In genomic region chr4:3345384-3345783, GRCh38 we compare ENCODE assay signal across 19 cellular contexts.
"Had no signal": no experiment of that assay in that cellular context is flagged by ENCODE, and none has a peak within 500 bp of the region (broad histone marks: within the 10 kb centered on the region; RNA-seq: fewer than 3 reads in every experiment).

No MANE protein-coding gene starts in this region.

- H3K4me1 ChIP-seq: uterus had no signal

- H3K27me3 ChIP-seq: esophagus squamous epithelium, pancreas, right lobe of liver, tibial nerve, upper lobe of left lung, uterus had no signal

- H3K4me3 ChIP-seq: coronary artery, esophagus squamous epithelium, left ventricle myocardium inferior, lower lobe of right lung, pancreas, right lobe of liver, thoracic aorta, tibial nerve, upper lobe of left lung, uterus had no signal

- H3K27me3 Mint-ChIP-seq: stimulated activated naive B cell treated with anti-CD40 and anti-IgM and Interleukin-4, amounts not matched to agents 10 μg/mL and 1 μg/mL and 100 μg/mL, for 72 hours; stimulated activated naive CD8-positive, alpha-beta T cell treated with anti-CD3 and anti-CD28 coated beads, Interleukin-15, Interleukin-2, amounts not matched to agents 100 ng/mL and 50 ng/mL, for 24 hours had no signal

- H3K9me3 Mint-ChIP-seq: immature natural killer cell; nephron progenitor cell; stimulated activated naive B cell treated with anti-CD40 and anti-IgM and Interleukin-4, amounts not matched to agents 10 μg/mL and 1 μg/mL and 100 μg/mL, for 72 hours; stimulated activated naive CD8-positive, alpha-beta T cell treated with anti-CD3 and anti-CD28 coated beads, Interleukin-15, Interleukin-2, amounts not matched to agents 100 ng/mL and 50 ng/mL, for 24 hours had no signal

- DNase-seq: esophagus squamous epithelium, islet precursor cell, left colon, left ventricle myocardium inferior, lower lobe of right lung, occipital lobe, retina, upper lobe of left lung had no signal

- H3K9me3 ChIP-seq: esophagus squamous epithelium, left ventricle myocardium inferior, lower lobe of right lung, pancreas, right lobe of liver, thoracic aorta, tibial nerve, upper lobe of left lung, uterus had no signal

- H3K4me3 Mint-ChIP-seq: immature natural killer cell; naive thymus-derived CD8-positive, alpha-beta T cell; nephron progenitor cell; stimulated activated naive B cell treated with anti-CD40 and anti-IgM and Interleukin-4, amounts not matched to agents 10 μg/mL and 1 μg/mL and 100 μg/mL, for 72 hours; stimulated activated naive CD8-positive, alpha-beta T cell treated with anti-CD3 and anti-CD28 coated beads, Interleukin-15, Interleukin-2, amounts not matched to agents 100 ng/mL and 50 ng/mL, for 24 hours had no signal

- H3K27ac ChIP-seq: coronary artery, esophagus squamous epithelium, left ventricle myocardium inferior, lower lobe of right lung, pancreas, right lobe of liver, thoracic aorta, uterus had no signal

- H3K36me3 ChIP-seq: left ventricle myocardium inferior, lower lobe of right lung, pancreas, right lobe of liver, thoracic aorta, uterus had no signal

- H3K36me3 Mint-ChIP-seq: naive thymus-derived CD8-positive, alpha-beta T cell; stimulated activated naive B cell treated with anti-CD40 and anti-IgM and Interleukin-4, amounts not matched to agents 10 μg/mL and 1 μg/mL and 100 μg/mL, for 72 hours had no signal

- H3K27ac Mint-ChIP-seq: immature natural killer cell; stimulated activated naive B cell treated with anti-CD40 and anti-IgM and Interleukin-4, amounts not matched to agents 10 μg/mL and 1 μg/mL and 100 μg/mL, for 72 hours; stimulated activated naive CD8-positive, alpha-beta T cell treated with anti-CD3 and anti-CD28 coated beads, Interleukin-15, Interleukin-2, amounts not matched to agents 100 ng/mL and 50 ng/mL, for 24 hours had no signal
